Comparison of ENCODE assay signal across 16 cellular contexts in the genomic region with DNA sequence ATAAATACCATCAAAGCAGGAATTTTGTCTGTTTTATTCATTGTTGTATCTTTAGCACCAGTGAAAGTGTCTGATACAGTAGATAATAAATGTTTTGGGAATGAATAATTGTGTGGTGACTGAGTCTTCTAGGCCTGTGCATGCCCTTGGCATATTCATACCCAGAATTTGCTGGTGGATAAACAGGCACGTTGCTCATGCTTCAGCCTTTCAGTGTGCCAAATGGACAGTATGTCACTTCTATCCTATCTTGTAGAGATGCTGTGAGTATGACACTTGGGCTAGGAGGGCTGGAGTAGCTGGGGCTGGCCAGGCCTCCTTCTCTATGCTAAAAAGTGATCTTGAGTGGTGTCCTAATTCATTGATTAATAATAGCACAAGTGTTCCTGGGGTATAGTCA.
DNase-seq lines count a peak whose midpoint lies in the region; ATAC-seq and TF ChIP-seq lines count a peak whose summit lies in the region.
"Had no signal": no experiment of that assay in that cellular context is flagged by ENCODE, and none has a peak within 500 bp of the region (broad histone marks: within the 10 kb centered on the region; RNA-seq: fewer than 3 reads in every experiment).

No MANE protein-coding gene starts in this region.

- peaks cover 10% of the 10 kb centered on the region for H3K36me3 ChIP-seq in adipocyte (ENCODE audit: control insufficient read depth, insufficient read depth, low read length, severe bottlenecking)

- H3K36me3 Mint-ChIP-seq in effector memory CD8-positive, alpha-beta T cell (ENCODE audit: insufficient read depth), result no peaks in the 10 kb centered on the region
- H3K36me3 Mint-ChIP-seq: CD14-positive monocyte had no signal

- no peak overlapping the region for H3K27ac Mint-ChIP-seq in effector memory CD8-positive, alpha-beta T cell
- H3K27ac Mint-ChIP-seq: CD14-positive monocyte, H9 had no signal

- intact Hi-C loops in right cardiac atrium (cut with DNase I), result no loop called here

- peaks cover 0 to 4% of the 10 kb centered on the region in 2 donors for H3K4me1 Mint-ChIP-seq in effector memory CD8-positive, alpha-beta T cell (ENCODE audit: low read depth in 2 of 2)
- H3K4me1 Mint-ChIP-seq: CD14-positive monocyte, H9 had no signal

- H3K4me3 Mint-ChIP-seq in effector memory CD8-positive, alpha-beta T cell, result no peak overlapping the region
- H3K4me3 Mint-ChIP-seq: CD14-positive monocyte, H9 had no signal

- peak; percentile 57 to 65 for ATAC-seq in right cardiac atrium
- ATAC-seq in effector memory CD8-positive, alpha-beta T cell (replicated peaks), result no peak
- ATAC-seq: PC-3 had no signal

- H3K9me3 Mint-ChIP-seq in effector memory CD8-positive, alpha-beta T cell, result peaks cover 0 to 3% of the 10 kb centered on the region in 2 donors

- no peak overlapping the region for H3K27ac ChIP-seq in right cardiac atrium (ENCODE audit: low read length)
- H3K27ac ChIP-seq: HL-60 had no signal

- H3K4me3 ChIP-seq in AG10803 (ENCODE audit: low read length) (no peak overlapping the region), adipocyte (ENCODE audit: low read length) (no peak overlapping the region), right cardiac atrium (ENCODE audit: low read length) (no peak overlapping the region)

- peak; percentile 34 for DNase-seq in AG10803 (ENCODE audit: low read depth)
- DNase-seq in EL, result peak; percentile 1
- DNase-seq in adipocyte (ENCODE audit: low read depth), result peak; percentile 19
- no peak for DNase-seq in right cardiac atrium
- DNase-seq in effector memory CD8-positive, alpha-beta T cell, result no peak
- DNase-seq in activated CD4-positive, alpha-beta T cell treated with anti-CD3 and anti-CD28 coated beads for 48 hours, result no peak
- DNase-seq in iPS-NIHi11 (ENCODE audit: low spot score), result no peak
- DNase-seq: DMS79, H9, NCI-H1417 treated with DMSO at 0.1 percent for 48 hours, NCI-H1930, NCI-H526, PC-3, RPMI8226 had no signal

- no peak overlapping the region for H3K9ac ChIP-seq in adipocyte (ENCODE audit: low read length)

- WGBS in right cardiac atrium, result 61% methylated on average over 1 of the region's 1 CpG

- H3K27me3 Mint-ChIP-seq in effector memory CD8-positive, alpha-beta T cell, result peaks cover 0 to 11% of the 10 kb centered on the region in 2 donors

- TF ChIP-seq CTCF in AG10803 (conservative IDR thresholded peaks at IDR 0.05; ENCODE audit: low read length), result no peak

- H3K27me3 ChIP-seq in adipocyte (replicated peaks; ENCODE audit: control insufficient read depth, insufficient read depth, low read length), result no peaks in the 10 kb centered on the region
- no peaks in the 10 kb centered on the region for H3K27me3 ChIP-seq in right cardiac atrium (ENCODE audit: control insufficient read depth, insufficient read depth)

- H3K4me1 ChIP-seq in adipocyte (ENCODE audit: control insufficient read depth, insufficient read depth, low read length) (peaks cover 9% of the 10 kb centered on the region), right cardiac atrium (ENCODE audit: control insufficient read depth, insufficient read depth, low read length) (no peaks in the 10 kb centered on the region)

- H3K9me3 ChIP-seq in adipocyte (ENCODE audit: control insufficient read depth, low read length), result peaks cover 19% of the 10 kb centered on the region
- no peaks in the 10 kb centered on the region for H3K9me3 ChIP-seq in right cardiac atrium (ENCODE audit: control insufficient read depth, low read length)

Comparison
In these comparisons a context has a peak if more than half of its experiments do, and no peak if none do; other contexts are left out.
1. DNase-seq: peak in AG10803 (single experiment), EL (single experiment) and adipocyte (single experiment); none in right cardiac atrium (0 of 3), effector memory CD8-positive, alpha-beta T cell (0 of 3), activated CD4-positive, alpha-beta T cell treated with anti-CD3 and anti-CD28 coated beads for 48 hours (single experiment) and iPS-NIHi11 (single experiment).